ENCODE assay signal across 17 cellular contexts in genomic region chr10:122715576-122715975, GRCh38. TPM values are rescaled to one million over a fixed set of nuclear protein-coding genes. Genes with fewer than 3 reads are reported as not detected.
DNase-seq lines count a peak whose midpoint lies in the region; ATAC-seq and TF ChIP-seq lines count a peak whose summit lies in the region.
"Had no signal": no experiment of that assay in that cellular context is flagged by ENCODE, and none has a peak within 500 bp of the region (broad histone marks: within the 10 kb centered on the region; RNA-seq: fewer than 3 reads in every experiment).

No MANE protein-coding gene starts in this region.

- peaks cover 13% of the 10 kb centered on the region for H3K4me1 Mint-ChIP-seq in neural progenitor cell
- H3K4me1 Mint-ChIP-seq in CD4-positive, alpha-beta T cell (ENCODE audit: low read depth): no peaks in the 10 kb centered on the region

- H3K4me2 ChIP-seq in neural progenitor cell (no peak overlapping the region), SK-N-SH (no peak overlapping the region), PC-3 (ENCODE audit: low read length) (no peak overlapping the region)

- H3K9me2 ChIP-seq in SK-N-SH (no peaks in the 10 kb centered on the region), PC-3 (replicated peaks; ENCODE audit: low read length) (no peaks in the 10 kb centered on the region)

- H3F3A ChIP-seq in neural progenitor cell (ENCODE audit: low read depth) (no peaks in the 10 kb centered on the region), SK-N-SH (replicated peaks; ENCODE audit: insufficient read depth) (no peaks in the 10 kb centered on the region), PC-3 (ENCODE audit: low read length, unreplicated experiment) (no peaks in the 10 kb centered on the region)

- no peak overlapping the region for H3K4me3 Mint-ChIP-seq in neural progenitor cell
- H3K4me3 Mint-ChIP-seq in CD4-positive, alpha-beta T cell: no peak overlapping the region
- H3K4me3 Mint-ChIP-seq: CD8-positive, alpha-beta T cell; H9; HFFc6 had no signal

- no peaks in the 10 kb centered on the region for H4K20me1 ChIP-seq in neural progenitor cell (ENCODE audit: low read depth)
- H4K20me1 ChIP-seq in SK-N-SH (ENCODE audit: insufficient read depth): no peaks in the 10 kb centered on the region
- H4K20me1 ChIP-seq in PC-3 (ENCODE audit: low read length): no peaks in the 10 kb centered on the region

- H3K27ac ChIP-seq in VCaP (peak overlapping the region; percentile 78), esophagus muscularis mucosa (replicated peaks in 1 of 4) (no peak overlapping the region), neural progenitor cell (no peak overlapping the region), SK-N-SH (ENCODE audit: low read depth in 2 of 2, low read length in 1 of 2) (no peak overlapping the region), PC-3 (ENCODE audit: low read length) (no peak overlapping the region)
- no peak overlapping the region for H3K27ac ChIP-seq in CD4-positive, alpha-beta T cell (ENCODE audit: low read depth, low read length)

- no peak for TF ChIP-seq CTCF in VCaP (conservative IDR thresholded peaks at IDR 0.05)
- no peak for TF ChIP-seq CTCF in esophagus muscularis mucosa (IDR thresholded peaks at IDR 0.05)
- no peak for TF ChIP-seq CTCF in neural progenitor cell (IDR thresholded peaks at IDR 0.05)
- TF ChIP-seq CTCF in CD4-positive, alpha-beta T cell (IDR thresholded peaks at IDR 0.05): no peak
- TF ChIP-seq CTCF in SK-N-SH (IDR thresholded peaks at IDR 0.05): no peak
- no peak for TF ChIP-seq CTCF in PC-3 (conservative IDR thresholded peaks at IDR 0.05; ENCODE audit: low read depth, low read length)

- H3K36me3 Mint-ChIP-seq in neural progenitor cell: no peaks in the 10 kb centered on the region
- no peaks in the 10 kb centered on the region for H3K36me3 Mint-ChIP-seq in CD4-positive, alpha-beta T cell (ENCODE audit: low read depth)
- H3K36me3 Mint-ChIP-seq: CD8-positive, alpha-beta T cell had no signal

- H3K36me3 ChIP-seq in esophagus muscularis mucosa: no peaks in the 10 kb centered on the region
- H3K36me3 ChIP-seq in neural progenitor cell: no peaks in the 10 kb centered on the region
- no peaks in the 10 kb centered on the region for H3K36me3 ChIP-seq in SK-N-SH (replicated peaks in 1 of 2; ENCODE audit: control insufficient read depth in 1 of 2, insufficient read depth in 2 of 2, low read length in 1 of 2)
- no peaks in the 10 kb centered on the region for H3K36me3 ChIP-seq in PC-3 (ENCODE audit: low read depth, low read length)

- POLR2A ChIA-PET in CD4-positive, alpha-beta T cell (lab: Charles Lee): no interaction called here
- POLR2A ChIA-PET in SK-N-SH (lab: Yijun Ruan, JAX) (no interaction called here), PC-3 (lab: Charles Lee; ENCODE audit: unreplicated experiment) (no interaction called here)

- TF ChIP-seq EP300 in esophagus muscularis mucosa (IDR thresholded peaks at IDR 0.05) (no peak), SK-N-SH (IDR thresholded peaks at IDR 0.05; ENCODE audit: borderline replicate concordance in 1 of 2, low read depth in 1 of 2, low read length in 1 of 2) (no peak)

- H2AFZ ChIP-seq in neural progenitor cell (replicated peaks) (peak overlapping the region; percentile 53), SK-N-SH (ENCODE audit: low read depth) (no peak overlapping the region), PC-3 (ENCODE audit: low read length) (no peak overlapping the region)

- DNase-seq in esophagus muscularis mucosa (ENCODE audit: extremely low spot score) (peak; percentile 86), neural progenitor cell (ENCODE audit: low spot score) (no peak), SK-N-SH (no peak), PC-3 (no peak)
- no peak for DNase-seq in CD4-positive, alpha-beta T cell
- DNase-seq: C1 segment of cervical spinal cord; Caco-2; CD8-positive, alpha-beta T cell; DMS153; DND-41; H9; HFFc6 had no signal

- H3K27me3 ChIP-seq in esophagus muscularis mucosa: peaks cover 0 to 50% (median 3%) of the 10 kb centered on the region in 4 donors
- no peaks in the 10 kb centered on the region for H3K27me3 ChIP-seq in neural progenitor cell
- H3K27me3 ChIP-seq in CD4-positive, alpha-beta T cell (ENCODE audit: control insufficient read depth, insufficient read depth, low read length): peaks cover 14% of the 10 kb centered on the region
- H3K27me3 ChIP-seq in SK-N-SH (ENCODE audit: insufficient read depth): peaks cover 10% of the 10 kb centered on the region; the same call in 1 of the 2 replicates
- peaks cover 87% of the 10 kb centered on the region for H3K27me3 ChIP-seq in PC-3 (ENCODE audit: low read length)

- H3K9ac ChIP-seq in neural progenitor cell: no peak overlapping the region
- H3K9ac ChIP-seq in SK-N-SH: no peak overlapping the region
- H3K9ac ChIP-seq in PC-3 (ENCODE audit: low read length): no peak overlapping the region

- H3K4me3 ChIP-seq in esophagus muscularis mucosa (no peak overlapping the region), neural progenitor cell (no peak overlapping the region), SK-N-SH (ENCODE audit: low read depth in 2 of 2, low read length in 1 of 2) (no peak overlapping the region), PC-3 (ENCODE audit: low read length) (no peak overlapping the region)

- peaks cover 3% of the 10 kb centered on the region for H3K27me3 Mint-ChIP-seq in neural progenitor cell (ENCODE audit: insufficient read depth, low read depth)
- peaks cover 45% of the 10 kb centered on the region for H3K27me3 Mint-ChIP-seq in CD4-positive, alpha-beta T cell

- 64% methylated on average over 8 of the region's 9 CpGs for WGBS in esophagus muscularis mucosa
- WGBS in SK-N-SH (ENCODE audit: low lambda C conversion rate): 38% methylated on average over 8 of the region's 9 CpGs

- H3K4me1 ChIP-seq in esophagus muscularis mucosa: no peaks in the 10 kb centered on the region
- H3K4me1 ChIP-seq in neural progenitor cell: no peaks in the 10 kb centered on the region
- H3K4me1 ChIP-seq in SK-N-SH (ENCODE audit: control insufficient read depth in 1 of 2, insufficient read depth in 2 of 2, low read depth in 1 of 2, low read length in 1 of 2): no peaks in the 10 kb centered on the region
- no peaks in the 10 kb centered on the region for H3K4me1 ChIP-seq in PC-3 (ENCODE audit: insufficient read depth, low read length)
- H3K4me1 ChIP-seq: Caco-2 had no signal

- H3K9me3 ChIP-seq in esophagus muscularis mucosa: no peaks in the 10 kb centered on the region
- no peaks in the 10 kb centered on the region for H3K9me3 ChIP-seq in neural progenitor cell (ENCODE audit: low read depth)
- H3K9me3 ChIP-seq in CD4-positive, alpha-beta T cell (ENCODE audit: control insufficient read depth, low read length): no peaks in the 10 kb centered on the region
- H3K9me3 ChIP-seq in SK-N-SH: no peaks in the 10 kb centered on the region
- no peaks in the 10 kb centered on the region for H3K9me3 ChIP-seq in PC-3 (ENCODE audit: low read length)
- H3K9me3 ChIP-seq: Caco-2 had no signal

- BruUV-seq in PC-3 (replicated peaks; lab: Mats Ljungman, UMichigan): no TSS peak

- TF ChIP-seq POLR2A in esophagus muscularis mucosa (IDR thresholded peaks at IDR 0.05; ENCODE audit: low read depth): no peak

- no peak for TF ChIP-seq RAD21 in SK-N-SH (IDR thresholded peaks at IDR 0.05; ENCODE audit: low read length)

- H3K27ac Mint-ChIP-seq in neural progenitor cell: no peak overlapping the region
- H3K27ac Mint-ChIP-seq in CD4-positive, alpha-beta T cell: no peak overlapping the region
- H3K27ac Mint-ChIP-seq: CD8-positive, alpha-beta T cell; H9; HFFc6 had no signal

- CTCF ChIA-PET in CD4-positive, alpha-beta T cell (lab: Charles Lee): no interaction called here
- CTCF ChIA-PET in SK-N-SH (lab: Yijun Ruan, JAX) (interaction anchor here (1.6 kb wide), 1 partner anchor 12 kb away, joined by 6 read pairs; no protein-coding TSS in a partner anchor), PC-3 (lab: Charles Lee) (no interaction called here)

- intact Hi-C loops in esophagus muscularis mucosa (cut with DNase I) (no loop called here), PC-3 (cut with micrococcal nuclease) (no loop called here)
- intact Hi-C loops in CD4-positive, alpha-beta T cell (cut with DNase I, micrococcal nuclease): no loop called here

- ATAC-seq in CD4-positive, alpha-beta T cell (ENCODE audit: poor library complexity): no peak
- ATAC-seq in PC-3: no peak
- ATAC-seq: CD8-positive, alpha-beta T cell had no signal

- no peaks in the 10 kb centered on the region for H3K79me2 ChIP-seq in neural progenitor cell (ENCODE audit: low read depth)
- H3K79me2 ChIP-seq in SK-N-SH (ENCODE audit: insufficient read depth): no peaks in the 10 kb centered on the region
- no peaks in the 10 kb centered on the region for H3K79me2 ChIP-seq in PC-3 (ENCODE audit: low read length)

- H3K9me3 Mint-ChIP-seq in neural progenitor cell: no peaks in the 10 kb centered on the region
- no peaks in the 10 kb centered on the region for H3K9me3 Mint-ChIP-seq in CD4-positive, alpha-beta T cell
- H3K9me3 Mint-ChIP-seq: CD8-positive, alpha-beta T cell; H9; HFFc6 had no signal

TF ChIP-seq in SK-N-SH, 30 proteins besides CTCF, POLR2A, EP300 and RAD21 (continues in another document):
- TF ChIP-seq TEAD4 (IDR thresholded peaks at IDR 0.05; ENCODE audit: borderline replicate concordance, insufficient read depth) (no peak), JUND (IDR thresholded peaks at IDR 0.05) (no peak), FOXM1 (IDR thresholded peaks at IDR 0.05; ENCODE audit: low read depth) (no peak), EZH2phosphoT487 (IDR thresholded peaks at IDR 0.05; ENCODE audit: borderline replicate concordance, low read depth) (no peak), IRF3 (IDR thresholded peaks at IDR 0.05; ENCODE audit: low read depth, low read length) (no peak), GATA2 (CRISPR knock-in tag; IDR thresholded peaks at IDR 0.05) (no peak), FOXJ3 (CRISPR knock-in tag; IDR thresholded peaks at IDR 0.05) (no peak), GABPA (IDR thresholded peaks at IDR 0.05; ENCODE audit: low read depth) (no peak), SMC3 (IDR thresholded peaks at IDR 0.05; ENCODE audit: low read depth, low read length) (no peak), MEF2A (IDR thresholded peaks at IDR 0.05; ENCODE audit: borderline replicate concordance, low read depth) (no peak), ELF1 (IDR thresholded peaks at IDR 0.05) (no peak)

RNA-seq across cellular contexts. Expression of gene C10orf120, which starts 15.9 kb away (rescaled TPM):
- total RNA-seq in esophagus muscularis mucosa (not detected), neural progenitor cell (ENCODE audit: low replicate concordance) (not detected in 2 replicates), PC-3 (2014; rRNA removed) (not detected in 2 replicates)
- total RNA-seq in CD4-positive, alpha-beta T cell: not detected
- not detected in 2 replicates for polyA plus RNA-seq in SK-N-SH (2012; rRNA removed)
- not detected in 2 replicates for polyA plus RNA-seq in SK-N-SH (2012; cell fraction: cytosol; rRNA removed)
- not detected in 2 replicates for polyA plus RNA-seq in SK-N-SH (2012; cell fraction: nucleus; rRNA removed)
- total RNA-seq: A172; A673; Caco-2; CD8-positive, alpha-beta T cell; H4; H9; HFFc6 had no signal
- polyA plus RNA-seq: BJ had no signal
